ENCODE assay signal across 35 cellular contexts in the genomic region with DNA sequence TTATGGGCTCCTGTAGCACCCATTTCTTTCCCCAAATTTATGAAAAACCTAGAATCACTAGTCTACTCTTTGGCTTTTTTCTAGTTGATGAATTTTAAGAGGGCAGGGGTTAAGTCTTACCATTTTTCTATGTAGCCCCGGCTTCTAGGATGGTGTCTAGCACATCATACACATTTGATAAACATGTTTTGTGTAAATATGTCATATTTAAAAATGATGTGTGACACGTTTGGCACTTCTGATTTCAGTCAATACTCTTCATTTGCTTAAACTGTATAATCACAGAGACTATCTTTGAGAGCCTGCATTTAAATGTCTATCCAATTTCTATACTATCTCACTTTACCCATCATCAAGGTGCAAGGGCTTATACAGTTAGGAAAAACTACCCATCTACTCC.
"Had no signal": no experiment of that assay in that cellular context is flagged by ENCODE, and none has a peak within 500 bp of the region (broad histone marks: within the 10 kb centered on the region; RNA-seq: fewer than 3 reads in every experiment).

No MANE protein-coding gene starts in this region.

- H3K9me3 ChIP-seq: MG63 had no signal

- H3K27me3 ChIP-seq: MG63 had no signal

- H3K4me3 ChIP-seq: MG63 had no signal

- DNase-seq: Karpas-422, Kasumi-1, MG63, MM.1S, MV-4-11, NCI-H1048, NCI-H1092, NCI-H1092 treated with DMSO at 0.1 percent for 48 hours, NCI-H1105, NCI-H1105 treated with DMSO at 0.1 percent for 48 hours, NCI-H1417, NCI-H1417 treated with DMSO at 0.1 percent for 48 hours, NCI-H1436, NCI-H1436 treated with DMSO at 0.1 percent for 48 hours, NCI-H146, NCI-H1694, NCI-H1694 treated with DMSO at 0.1 percent for 48 hours, NCI-H187, NCI-H187 treated with DMSO at 0.1 percent for 48 hours, NCI-H1930, NCI-H2029, NCI-H2029 treated with DMSO at 0.1 percent for 48 hours, NCI-H2081, NCI-H2081 treated with DMSO at 0.1 percent for 48 hours, NCI-H2107, NCI-H2171, NCI-H2171 treated with DMSO at 0.1 percent for 48 hours, NCI-H2227 treated with DMSO at 0.1 percent for 48 hours, NCI-H226, NCI-H345, NCI-H446, NCI-H446 treated with DMSO at 0.1 percent for 48 hours, NCI-H510A, NCI-H510A treated with DMSO at 0.1 percent for 48 hours, NCI-H524 had no signal

- H3K36me3 ChIP-seq: MG63 had no signal
